Comparison of ENCODE assay signal across 7 cellular contexts in the genomic region with DNA sequence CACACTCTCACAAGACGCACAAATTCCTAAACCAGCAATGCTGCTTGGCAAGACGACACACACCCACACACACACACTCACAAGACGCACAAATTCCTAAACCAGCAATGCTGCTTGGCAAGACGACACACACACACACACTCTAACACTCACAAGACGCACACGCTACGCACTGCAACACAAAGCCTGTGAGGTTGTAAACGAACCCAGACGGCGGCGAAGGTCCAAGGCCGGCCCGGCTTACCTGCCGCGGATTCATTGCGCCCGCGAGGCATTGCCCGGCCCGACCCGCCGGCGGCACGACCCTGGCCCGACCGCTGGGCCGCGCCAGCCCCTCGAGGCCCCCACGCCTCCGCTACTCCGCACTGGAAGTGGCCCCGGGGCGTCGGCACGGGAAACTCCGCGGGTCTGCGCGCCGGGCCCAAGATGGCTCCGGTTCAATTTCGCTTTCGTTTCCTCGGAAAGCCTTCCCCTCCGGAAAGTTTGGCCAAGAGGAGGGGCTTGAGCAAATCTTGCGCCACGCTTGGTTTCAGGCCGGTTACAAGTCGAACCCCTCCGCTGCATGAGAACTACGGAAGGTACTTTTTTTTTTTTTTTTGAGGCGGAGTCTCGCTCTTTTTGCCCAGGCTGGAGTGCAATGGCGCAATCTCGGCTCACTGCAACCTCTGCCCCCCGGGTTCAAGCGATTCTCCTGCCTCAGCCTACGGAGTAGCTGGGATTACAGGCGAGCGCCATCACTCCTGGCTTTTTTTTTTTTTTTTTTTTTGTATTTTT. TPM values are rescaled to one million over a fixed set of nuclear protein-coding genes. Genes with fewer than 3 reads are reported as not detected.
DNase-seq lines count a peak whose midpoint lies in the region; ATAC-seq and TF ChIP-seq lines count a peak whose summit lies in the region.

A gene with protein sequence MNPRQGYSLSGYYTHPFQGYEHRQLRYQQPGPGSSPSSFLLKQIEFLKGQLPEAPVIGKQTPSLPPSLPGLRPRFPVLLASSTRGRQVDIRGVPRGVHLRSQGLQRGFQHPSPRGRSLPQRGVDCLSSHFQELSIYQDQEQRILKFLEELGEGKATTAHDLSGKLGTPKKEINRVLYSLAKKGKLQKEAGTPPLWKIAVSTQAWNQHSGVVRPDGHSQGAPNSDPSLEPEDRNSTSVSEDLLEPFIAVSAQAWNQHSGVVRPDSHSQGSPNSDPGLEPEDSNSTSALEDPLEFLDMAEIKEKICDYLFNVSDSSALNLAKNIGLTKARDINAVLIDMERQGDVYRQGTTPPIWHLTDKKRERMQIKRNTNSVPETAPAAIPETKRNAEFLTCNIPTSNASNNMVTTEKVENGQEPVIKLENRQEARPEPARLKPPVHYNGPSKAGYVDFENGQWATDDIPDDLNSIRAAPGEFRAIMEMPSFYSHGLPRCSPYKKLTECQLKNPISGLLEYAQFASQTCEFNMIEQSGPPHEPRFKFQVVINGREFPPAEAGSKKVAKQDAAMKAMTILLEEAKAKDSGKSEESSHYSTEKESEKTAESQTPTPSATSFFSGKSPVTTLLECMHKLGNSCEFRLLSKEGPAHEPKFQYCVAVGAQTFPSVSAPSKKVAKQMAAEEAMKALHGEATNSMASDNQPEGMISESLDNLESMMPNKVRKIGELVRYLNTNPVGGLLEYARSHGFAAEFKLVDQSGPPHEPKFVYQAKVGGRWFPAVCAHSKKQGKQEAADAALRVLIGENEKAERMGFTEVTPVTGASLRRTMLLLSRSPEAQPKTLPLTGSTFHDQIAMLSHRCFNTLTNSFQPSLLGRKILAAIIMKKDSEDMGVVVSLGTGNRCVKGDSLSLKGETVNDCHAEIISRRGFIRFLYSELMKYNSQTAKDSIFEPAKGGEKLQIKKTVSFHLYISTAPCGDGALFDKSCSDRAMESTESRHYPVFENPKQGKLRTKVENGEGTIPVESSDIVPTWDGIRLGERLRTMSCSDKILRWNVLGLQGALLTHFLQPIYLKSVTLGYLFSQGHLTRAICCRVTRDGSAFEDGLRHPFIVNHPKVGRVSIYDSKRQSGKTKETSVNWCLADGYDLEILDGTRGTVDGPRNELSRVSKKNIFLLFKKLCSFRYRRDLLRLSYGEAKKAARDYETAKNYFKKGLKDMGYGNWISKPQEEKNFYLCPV (minus strand): TSS at position 439 of the 774 bp plus-strand sequence. CDS start 180 bp downstream, at position 259.

- peaks cover 65% of the 10 kb centered on the region for H3K79me2 ChIP-seq in smooth muscle cell (ENCODE audit: low read depth)

- in situ Hi-C loops in T47D (cut with HindIII; ENCODE audit: low pct_unique_long_range_greater_than_20kb, low sequenced_read_pairs), result no loop called here

- peak within 1 kb of the TSS; percentile 99 for H3K9ac ChIP-seq in smooth muscle cell (ENCODE audit: low read depth)

- no peaks in the 10 kb centered on the region for H3K27me3 ChIP-seq in smooth muscle cell (ENCODE audit: low read depth)

- no peaks in the 10 kb centered on the region for H3K36me3 ChIP-seq in smooth muscle cell (ENCODE audit: low read depth)

- H2AFZ ChIP-seq in smooth muscle cell (ENCODE audit: low read depth), result peak within 1 kb of the TSS; percentile 28

- H3K9me3 ChIP-seq in smooth muscle cell (replicated peaks; ENCODE audit: low read depth), result no peaks in the 10 kb centered on the region

- peak within 1 kb of the TSS; percentile 97 for H3K4me3 ChIP-seq in smooth muscle cell

- DNase-seq in NCI-H2107 treated with DMSO at 0.1 percent for 48 hours (lab: John Stamatoyannopoulos, UW; ENCODE audit: unreplicated experiment), result peak; percentile 70
- DNase-seq in T47D (ENCODE audit: low read depth in 1 of 2, low spot score in 1 of 2), result peak; percentile 61 to 97
- peak; percentile 60 for DNase-seq in iPS-NIHi7 (ENCODE audit: extremely low spot score)
- DNase-seq in smooth muscle cell (lab: John Stamatoyannopoulos, UW; ENCODE audit: unreplicated experiment), result peak; percentile 49

- 1% methylated on average over 60 of the region's 61 CpGs for WGBS in smooth muscle cell (ENCODE audit: low lambda C conversion rate)

- peaks cover 82% of the 10 kb centered on the region for H4K20me1 ChIP-seq in smooth muscle cell (ENCODE audit: low read depth)

- peak; percentile 7 for TF ChIP-seq CTCF in VCaP (conservative IDR thresholded peaks at IDR 0.05)
- no peak for TF ChIP-seq CTCF in smooth muscle cell (IDR thresholded peaks at IDR 0.05; ENCODE audit: borderline replicate concordance, insufficient read depth, poor library complexity, severe bottlenecking)

- ATAC-seq in GM18517 (IDR thresholded peaks at IDR 0.05; ENCODE audit: unreplicated experiment), result peak; percentile 71
- ATAC-seq in HG03039 (IDR thresholded peaks at IDR 0.05; ENCODE audit: unreplicated experiment), result peak; percentile 61

- H3K27ac ChIP-seq in VCaP, result peak within 1 kb of the TSS; percentile 98
- peak within 1 kb of the TSS; percentile 95 for H3K27ac ChIP-seq in smooth muscle cell (ENCODE audit: low read depth)

- peak within 1 kb of the TSS; percentile 88 for H3K4me2 ChIP-seq in smooth muscle cell

- peaks cover 5% of the 10 kb centered on the region for H3F3A ChIP-seq in smooth muscle cell (ENCODE audit: low read depth)

- H3K4me1 ChIP-seq in smooth muscle cell (ENCODE audit: low read depth), result peaks cover 18% of the 10 kb centered on the region

RNA-seq across cellular contexts. Expression of the gene that starts here (rescaled TPM):
- total RNA-seq in smooth muscle cell, result 80.6 and 87.5 TPM in 2 replicates
- 39.1 and 44.6 TPM in 2 replicates for polyA plus RNA-seq in smooth muscle cell

Comparison
In these comparisons a context has a peak if more than half of its experiments do, and no peak if none do; other contexts are left out.
1. Peak in every context shown above with its lines: DNase-seq, ATAC-seq, H3K4me3 ChIP-seq and H3K27ac ChIP-seq.